Comparison of ENCODE assay signal across 1 cellular context in genomic region chr6:35077006-35077712, GRCh38.
TF ChIP-seq lines count a peak whose summit lies in the region.

No MANE protein-coding gene starts in this region.

TF ChIP-seq in H1, 55 proteins besides CTCF, POLR2A, EP300 and RAD21 (continued from another document):
- TF ChIP-seq SP2 (IDR thresholded peaks at IDR 0.05; ENCODE audit: low read length) (no peak), TAF7 (optimal IDR thresholded peaks at IDR 0.05; ENCODE audit: borderline replicate concordance, low read depth, low read length) (no peak), PHF8 (conservative IDR thresholded peaks at IDR 0.05; ENCODE audit: low read depth, low read length) (no peak), TBP (IDR thresholded peaks at IDR 0.05; ENCODE audit: low read depth, low read length) (no peak), RBBP5 (IDR thresholded peaks at IDR 0.05; ENCODE audit: borderline replicate concordance, low read depth, low read length) (no peak), ATF3 (IDR thresholded peaks at IDR 0.05; ENCODE audit: insufficient read depth, low read depth, low read length) (no peak), FOSL1 (IDR thresholded peaks at IDR 0.05; ENCODE audit: insufficient read depth, low read depth, low read length) (no peak), SUZ12 (IDR thresholded peaks at IDR 0.05; ENCODE audit: low read length) (no peak), YY1 (IDR thresholded peaks at IDR 0.05; ENCODE audit: low read depth, low read length) (no peak), CHD1 (IDR thresholded peaks at IDR 0.05; ENCODE audit: low read depth, low read length) (no peak)
TF ChIP-seq in H1: peak in this region for 0.
